9 cellular contexts compared by ENCODE assay signal in genomic region chr1:156816561-156817328, GRCh38. TPM values are rescaled to one million over a fixed set of nuclear protein-coding genes. Genes with fewer than 3 reads are reported as not detected.
DNase-seq lines count a peak whose midpoint lies in the region; ATAC-seq, FAIRE-seq and TF ChIP-seq lines count a peak whose summit lies in the region.
"Had no signal": no experiment of that assay in that cellular context is flagged by ENCODE, and none has a peak within 500 bp of the region (broad histone marks: within the 10 kb centered on the region; RNA-seq: fewer than 3 reads in every experiment).

Gene SH2D2A (minus strand): TSS chr1:156816848. CDS start chr1:156816708, 140 bp downstream.

- H3K27ac ChIP-seq in PC-9, result no peak within 1 kb of the TSS
- peak within 1 kb of the TSS; percentile 65 to 68 for H3K27ac ChIP-seq in kidney (ENCODE audit: low read depth in 2 of 2, low read length in 2 of 2)

- H3K9me3 Mint-ChIP-seq in activated T-helper 2 cell treated with anti-CD3 and anti-CD28 coated beads, Interferon-gamma antibody, Interleukin-2, Interleukin-4, amounts not matched to agents 10 μg/mL and 5 μg/mL and 100 μg/mL, durations not matched to agents 14 hours and 24 hours and 36 hours, result peaks cover 12% of the 10 kb centered on the region

- no peak for ATAC-seq in HG02678 (IDR thresholded peaks at IDR 0.05; ENCODE audit: unreplicated experiment)

- no peaks in the 10 kb centered on the region for H3K9me3 ChIP-seq in PC-9 (ENCODE audit: insufficient read depth, low read depth)
- no peaks in the 10 kb centered on the region for H3K9me3 ChIP-seq in kidney (ENCODE audit: control insufficient read depth in 1 of 2, low read length in 2 of 2)

- H3K27me3 ChIP-seq in PC-9 (ENCODE audit: insufficient read depth, low read depth), result no peaks in the 10 kb centered on the region

- H3K4me1 ChIP-seq in PC-9 (replicated peaks; ENCODE audit: insufficient read depth) (peaks cover 44% of the 10 kb centered on the region), kidney (ENCODE audit: control insufficient read depth in 1 of 2, insufficient read depth in 1 of 2, low read depth in 1 of 2, low read length in 2 of 2) (peaks cover 0 to 11% of the 10 kb centered on the region in 2 donors)

- peak within 1 kb of the TSS; percentile 97 for H3K4me2 ChIP-seq in PC-9

- no peaks in the 10 kb centered on the region for H3K9me2 ChIP-seq in PC-9 (ENCODE audit: insufficient read depth)

- peaks cover 13% of the 10 kb centered on the region; the same call in 1 of the 2 replicates for H3F3A ChIP-seq in PC-9 (ENCODE audit: insufficient read depth, low read depth)

- H2AFZ ChIP-seq in PC-9, result no peak within 1 kb of the TSS

- H3K36me3 ChIP-seq in PC-9 (ENCODE audit: low read depth) (no peaks in the 10 kb centered on the region), kidney (ENCODE audit: control insufficient read depth in 1 of 2, insufficient read depth in 2 of 2, low read length in 2 of 2) (no peaks in the 10 kb centered on the region)

- CTCF ChIA-PET in PC-9 (lab: Charles Lee), result interaction anchor here (0.6 kb wide), 1 partner anchor 187 kb away, joined by 7 read pairs; no protein-coding TSS in a partner anchor

- intact Hi-C loops in PC-9 (cut with micrococcal nuclease; ENCODE audit: unreplicated experiment) (no loop called here), kidney (cut with DNase I) (no loop called here)
- intact Hi-C loops in activated T-helper 2 cell treated with anti-CD3 and anti-CD28 coated beads, Interferon-gamma antibody, Interleukin-2, Interleukin-4, amounts not matched to agents 10 μg/mL and 5 μg/mL and 100 μg/mL, durations not matched to agents 14 hours and 24 hours and 36 hours (cut with micrococcal nuclease), result loop anchor here (1.0 to 2.0 kb wide), 4 partner anchors 20 to 88 kb away; partner anchors contain the start of genes ISG20L2, METTL25B and PRCC

- peaks cover 48% of the 10 kb centered on the region for H3K4me1 Mint-ChIP-seq in activated T-helper 2 cell treated with anti-CD3 and anti-CD28 coated beads, Interferon-gamma antibody, Interleukin-2, Interleukin-4, amounts not matched to agents 10 μg/mL and 5 μg/mL and 100 μg/mL, durations not matched to agents 14 hours and 24 hours and 36 hours (ENCODE audit: low read depth)

- peak; percentile 87 for DNase-seq in Daoy (ENCODE audit: low read depth)
- peak; percentile 88 for DNase-seq in H4 (ENCODE audit: low spot score)
- peak in 1 of 2 experiments; percentile 51 for DNase-seq in PC-9
- peak; percentile 94 for DNase-seq in activated T-helper 2 cell treated with anti-CD3 and anti-CD28 coated beads, Interferon-gamma antibody, Interleukin-2, Interleukin-4, amounts not matched to agents 10 μg/mL and 5 μg/mL and 100 μg/mL, durations not matched to agents 14 hours and 24 hours and 36 hours (ENCODE audit: low spot score)
- DNase-seq in kidney, result peak; percentile 89
- peak; percentile 90 for DNase-seq in stimulated activated CD8-positive, alpha-beta memory T cell treated with anti-CD3 and anti-CD28 coated beads, Interleukin-15, amount 100 ng/mL, for 1 hour (ENCODE audit: low read depth)
- DNase-seq in NCI-H526 treated with DMSO at 0.1 percent for 48 hours (lab: John Stamatoyannopoulos, UW), result no peak

- FAIRE-seq in kidney (lab: Jason Lieb, UNC), result no peak

- TF ChIP-seq CTCF in PC-9 (conservative IDR thresholded peaks at IDR 0.05), result no peak
- TF ChIP-seq CTCF in kidney (IDR thresholded peaks at IDR 0.05; ENCODE audit: borderline replicate concordance, extremely low read depth, insufficient read depth), result no peak

- no TSS peak for BruUV-seq in PC-9 (replicated peaks; lab: Mats Ljungman, UMichigan)

- no peak within 1 kb of the TSS for H3K4me3 ChIP-seq in PC-9
- peak within 1 kb of the TSS in 1 of 2 donors; percentile 22 for H3K4me3 ChIP-seq in kidney (ENCODE audit: low read length in 2 of 2)

- H4K20me1 ChIP-seq in PC-9 (ENCODE audit: insufficient read depth), result no peaks in the 10 kb centered on the region

- H3K36me3 Mint-ChIP-seq in activated T-helper 2 cell treated with anti-CD3 and anti-CD28 coated beads, Interferon-gamma antibody, Interleukin-2, Interleukin-4, amounts not matched to agents 10 μg/mL and 5 μg/mL and 100 μg/mL, durations not matched to agents 14 hours and 24 hours and 36 hours (ENCODE audit: low read depth), result peaks cover 54% of the 10 kb centered on the region

- no peaks in the 10 kb centered on the region for H3K27me3 Mint-ChIP-seq in activated T-helper 2 cell treated with anti-CD3 and anti-CD28 coated beads, Interferon-gamma antibody, Interleukin-2, Interleukin-4, amounts not matched to agents 10 μg/mL and 5 μg/mL and 100 μg/mL, durations not matched to agents 14 hours and 24 hours and 36 hours (ENCODE audit: low read depth)

- H3K27ac Mint-ChIP-seq in activated T-helper 2 cell treated with anti-CD3 and anti-CD28 coated beads, Interferon-gamma antibody, Interleukin-2, Interleukin-4, amounts not matched to agents 10 μg/mL and 5 μg/mL and 100 μg/mL, durations not matched to agents 14 hours and 24 hours and 36 hours, result peak within 1 kb of the TSS; percentile 100

- POLR2A ChIA-PET in PC-9 (lab: Charles Lee; ENCODE audit: unreplicated experiment), result no interaction called here

- H3K79me2 ChIP-seq in PC-9 (ENCODE audit: low read depth), result peaks cover 6% of the 10 kb centered on the region

- H3K4me3 Mint-ChIP-seq in activated T-helper 2 cell treated with anti-CD3 and anti-CD28 coated beads, Interferon-gamma antibody, Interleukin-2, Interleukin-4, amounts not matched to agents 10 μg/mL and 5 μg/mL and 100 μg/mL, durations not matched to agents 14 hours and 24 hours and 36 hours (ENCODE audit: low read depth), result peak within 1 kb of the TSS; percentile 88

- peak within 1 kb of the TSS in 1 of 2 donors; percentile 34 for H3K9ac ChIP-seq in kidney (ENCODE audit: low read length in 2 of 2)

RNA-seq across cellular contexts. Expression of gene SH2D2A, which starts in this region (rescaled TPM):
- 0.51 and 0.57 TPM in 2 replicates for total RNA-seq in Daoy (2014; rRNA removed; shearing (Covaris generic))
- 2.5 TPM in 2 replicates for total RNA-seq in H4 (2014; rRNA removed; shearing (Covaris generic))
- total RNA-seq in PC-9 (2021) (4.0 and 5.8 TPM in 2 replicates), kidney (4.3 TPM)
- 453 and 474 TPM in 2 replicates for total RNA-seq in activated T-helper 2 cell treated with anti-CD3 and anti-CD28 coated beads, Interferon-gamma antibody, Interleukin-2, Interleukin-4, amounts not matched to agents 10 μg/mL and 5 μg/mL and 100 μg/mL, durations not matched to agents 14 hours and 24 hours and 36 hours
- polyA plus RNA-seq in kidney (ENCODE audit: insufficient read depth, low read depth, low replicate concordance), result 0.32 TPM
- polyA plus RNA-seq: neural cell had no signal

Comparison
In these comparisons a context has a peak if more than half of its experiments do, and no peak if none do; other contexts are left out.
1. RNA of gene SH2D2A (total RNA-seq): 453 to 474 TPM in activated T-helper 2 cell treated with anti-CD3 and anti-CD28 coated beads, Interferon-gamma antibody, Interleukin-2, Interleukin-4, amounts not matched to agents 10 μg/mL and 5 μg/mL and 100 μg/mL, durations not matched to agents 14 hours and 24 hours and 36 hours; 4.3 TPM in kidney (single experiment), 4.0 to 5.8 TPM in PC-9, 2.5 TPM in H4 and 0.51 to 0.57 TPM in Daoy; every median in the first group is over 10 times any median in the second.
2. Peak in DNase-seq in Daoy; RNA of the gene not detected or under 1 TPM.